Comparison of ENCODE assay signal across 19 cellular contexts in genomic region chr5:130759061-130759460, GRCh38.
"Had no signal": no experiment of that assay in that cellular context is flagged by ENCODE, and none has a peak within 500 bp of the region (broad histone marks: within the 10 kb centered on the region; RNA-seq: fewer than 3 reads in every experiment).

No MANE protein-coding gene starts in this region.

- H3K27me3 Mint-ChIP-seq: type B pancreatic cell had no signal

- H3K4me1 ChIP-seq: right atrium auricular region, thyroid gland, uterus had no signal

- H3K27me3 ChIP-seq: heart left ventricle, ovary, right atrium auricular region, thyroid gland, uterus had no signal

- H3K36me3 ChIP-seq: heart left ventricle, ovary, right atrium auricular region, thyroid gland, uterus had no signal

- H3K4me3 ChIP-seq: coronary artery, heart left ventricle, mucosa of descending colon, ovary, right atrium auricular region, thyroid gland, uterus had no signal

- DNase-seq: effector CD4-positive, alpha-beta T cell; heart left ventricle; hippocampal formation; kidney glomerular epithelial cell; mammary epithelial cell; mucosa of descending colon; naive thymus-derived CD8-positive, alpha-beta T cell; ovary; small intestine; stimulated activated CD4-positive, alpha-beta T cell treated with anti-CD3 and anti-CD28 coated beads, Interleukin-2, amount 100 ng/mL, for 48 hours; stimulated activated naive CD4-positive, alpha-beta T cell treated with Interleukin-2 at 50 U/mL for 16 hours; thyroid gland; uterus had no signal

- H3K9me3 ChIP-seq: heart left ventricle, mucosa of descending colon, ovary, right atrium auricular region, thyroid gland, uterus had no signal

- H3K9me3 Mint-ChIP-seq: type B pancreatic cell had no signal

- FAIRE-seq: frontal cortex, islet of Langerhans, small intestine had no signal

- H3K36me3 Mint-ChIP-seq: naive thymus-derived CD8-positive, alpha-beta T cell; type B pancreatic cell had no signal

- H3K4me3 Mint-ChIP-seq: naive thymus-derived CD8-positive, alpha-beta T cell; type B pancreatic cell had no signal

- ATAC-seq: heart left ventricle; left lobe of liver; mucosa of descending colon; naive thymus-derived CD8-positive, alpha-beta T cell had no signal

- H3K27ac ChIP-seq: coronary artery, heart left ventricle, ovary, right atrium auricular region, thyroid gland, uterus had no signal

- H3K4me1 Mint-ChIP-seq: naive thymus-derived CD8-positive, alpha-beta T cell had no signal

- H3K27ac Mint-ChIP-seq: naive thymus-derived CD8-positive, alpha-beta T cell; type B pancreatic cell had no signal
